ENCODE assay signal across 10 cellular contexts in genomic region chr20:49990310-49990720, GRCh38. TPM values are rescaled to one million over a fixed set of nuclear protein-coding genes. Genes with fewer than 3 reads are reported as not detected.
DNase-seq lines count a peak whose midpoint lies in the region; ATAC-seq and TF ChIP-seq lines count a peak whose summit lies in the region.
"Had no signal": no experiment of that assay in that cellular context is flagged by ENCODE, and none has a peak within 500 bp of the region (broad histone marks: within the 10 kb centered on the region; RNA-seq: fewer than 3 reads in every experiment).

No MANE protein-coding gene starts in this region.

- H3K9me3 ChIP-seq in HUES6 (ENCODE audit: control insufficient read depth, insufficient read depth, low read depth, low read length) (no peaks in the 10 kb centered on the region), suprapubic skin (no peaks in the 10 kb centered on the region)

- peak overlapping the region; percentile 36 for H3K9ac ChIP-seq in HUES6 (ENCODE audit: low read length)

- H3K27ac ChIP-seq in HUES6 (ENCODE audit: low read depth, low read length) = peak overlapping the region; percentile 26; the same call in 1 of the 2 replicates
- peak overlapping the region; percentile 55 for H3K27ac ChIP-seq in cingulate gyrus (ENCODE audit: low read depth, low read length)
- peak overlapping the region; percentile 84 for H3K27ac ChIP-seq in suprapubic skin

- peaks cover 64% of the 10 kb centered on the region for H3K4me1 ChIP-seq in HUES6 (ENCODE audit: control insufficient read depth, insufficient read depth, low read length)
- H3K4me1 ChIP-seq in suprapubic skin = peaks cover 35% of the 10 kb centered on the region

- H3K36me3 ChIP-seq in HUES6 (ENCODE audit: control insufficient read depth, insufficient read depth, low read length) = peaks cover 20% of the 10 kb centered on the region
- H3K36me3 ChIP-seq in suprapubic skin = no peaks in the 10 kb centered on the region

- no peak for TF ChIP-seq EP300 in suprapubic skin (IDR thresholded peaks at IDR 0.05)

- no peak for TF ChIP-seq POLR2A in suprapubic skin (IDR thresholded peaks at IDR 0.05)

- H3K27me3 ChIP-seq in HUES6 (ENCODE audit: control insufficient read depth, insufficient read depth, low read length) = no peaks in the 10 kb centered on the region
- H3K27me3 ChIP-seq in suprapubic skin = no peaks in the 10 kb centered on the region

- peak; percentile 52 for DNase-seq in medulla oblongata (ENCODE audit: extremely low spot score)
- no peak for DNase-seq in suprapubic skin (ENCODE audit: low spot score in 2 of 2)
- DNase-seq in effector CD8-positive, alpha-beta T cell (lab: John Stamatoyannopoulos, UW) = no peak
- no peak for DNase-seq in activated CD4-positive, alpha-beta T cell treated with anti-CD3 and anti-CD28 coated beads for 48 hours
- DNase-seq in cerebellum (ENCODE audit: low spot score) = no peak
- DNase-seq: T1000 had no signal

- H3K4me3 ChIP-seq in HUES6 (ENCODE audit: low read depth, low read length) = no peak overlapping the region
- no peak overlapping the region for H3K4me3 ChIP-seq in suprapubic skin

- no peak for ATAC-seq in GM19328 (IDR thresholded peaks at IDR 0.05; ENCODE audit: unreplicated experiment)
- ATAC-seq: natural killer cell treated with Interleukin-12 subunit alpha and Interleukin-12 subunit beta and Interleukin-15 and Interleukin-18, amount 100 ng/mL, for 72 hours had no signal

- 25% methylated on average over 7 of the region's 7 CpGs for WGBS in suprapubic skin

- no peak for TF ChIP-seq CTCF in suprapubic skin (IDR thresholded peaks at IDR 0.05)

RNA-seq across cellular contexts. Expression of gene SNAI1, which starts 7.5 kb away (rescaled TPM):
- total RNA-seq in suprapubic skin (1 to 10 TPM in 3 of 4 donors, under 1 TPM in 1; 0.56 to 4.1 (median 1.4) TPM), cerebellum (0.27 TPM)

RNA-seq across cellular contexts. Expression of gene RNF114, which starts 54.1 kb away (rescaled TPM):
- total RNA-seq in suprapubic skin (100 to 1,000 TPM; 134 to 150 (median 138) TPM), cerebellum (49.5 TPM)

Comparison
In these comparisons a context has a peak if more than half of its experiments do, and no peak if none do; other contexts are left out.
1. H3K27ac ChIP-seq: peak in every context shown above with its lines; median percentile 84 in suprapubic skin; 55 in cingulate gyrus; 26 in HUES6.